ENCODE assay signal across 20 cellular contexts in genomic region chr5:38709678-38710306, GRCh38.
DNase-seq lines count a peak whose midpoint lies in the region; ATAC-seq, FAIRE-seq and TF ChIP-seq lines count a peak whose summit lies in the region.
"Had no signal": no experiment of that assay in that cellular context is flagged by ENCODE, and none has a peak within 500 bp of the region (broad histone marks: within the 10 kb centered on the region; RNA-seq: fewer than 3 reads in every experiment).

No MANE protein-coding gene starts in this region.

- no peaks in the 10 kb centered on the region for H3K9me2 ChIP-seq in hepatocyte (replicated peaks; ENCODE audit: insufficient read depth)

- H3K27me3 ChIP-seq in hepatocyte (peaks cover 29% of the 10 kb centered on the region), smooth muscle cell (ENCODE audit: low read depth) (no peaks in the 10 kb centered on the region)
- H3K27me3 ChIP-seq: BLaER1 had no signal

- TF ChIP-seq CTCF in hepatocyte (IDR thresholded peaks at IDR 0.05; ENCODE audit: poor library complexity): no peak
- TF ChIP-seq CTCF in smooth muscle cell (IDR thresholded peaks at IDR 0.05; ENCODE audit: borderline replicate concordance, insufficient read depth, poor library complexity, severe bottlenecking): no peak

- H2AFZ ChIP-seq in hepatocyte: no peak overlapping the region
- H2AFZ ChIP-seq in smooth muscle cell (ENCODE audit: low read depth): no peak overlapping the region
- H2AFZ ChIP-seq: PC-9 had no signal

- H3K4me3 ChIP-seq in hepatocyte (no peak overlapping the region), smooth muscle cell (no peak overlapping the region)
- H3K4me3 ChIP-seq: BLaER1, PC-9 had no signal

- 66% methylated on average over 2 of the region's 2 CpGs for WGBS in hepatocyte (ENCODE audit: low lambda C conversion rate, missing lambda C conversion rate)
- WGBS in smooth muscle cell (ENCODE audit: low lambda C conversion rate): 30% methylated on average over 2 of the region's 2 CpGs

- H3K4me2 ChIP-seq in hepatocyte (no peak overlapping the region), smooth muscle cell (peak overlapping the region; percentile 6)
- H3K4me2 ChIP-seq: BLaER1, KMS-11, PC-9 had no signal

- no peaks in the 10 kb centered on the region for H3K36me3 Mint-ChIP-seq in stimulated activated memory B cell treated with anti-CD40 and anti-IgM and Interleukin-4, amounts not matched to agents 10 μg/mL and 1 μg/mL and 100 μg/mL, for 72 hours
- no peaks in the 10 kb centered on the region for H3K36me3 Mint-ChIP-seq in activated T-cell treated with anti-CD3 and anti-CD28 coated beads, Interleukin-2, amount 50 U/mL, for 4 hours (ENCODE audit: insufficient read depth)

- no peaks in the 10 kb centered on the region for H3K79me2 ChIP-seq in hepatocyte
- H3K79me2 ChIP-seq in smooth muscle cell (ENCODE audit: low read depth): no peaks in the 10 kb centered on the region

- no peaks in the 10 kb centered on the region for H3K9me3 Mint-ChIP-seq in stimulated activated memory B cell treated with anti-CD40 and anti-IgM and Interleukin-4, amounts not matched to agents 10 μg/mL and 1 μg/mL and 100 μg/mL, for 72 hours
- no peaks in the 10 kb centered on the region for H3K9me3 Mint-ChIP-seq in activated T-cell treated with anti-CD3 and anti-CD28 coated beads, Interleukin-2, amount 50 U/mL, for 4 hours
- H3K9me3 Mint-ChIP-seq: CD4-positive, alpha-beta T cell; HFFc6 had no signal

- no peak overlapping the region for H3K9ac ChIP-seq in smooth muscle cell (ENCODE audit: low read depth)
- H3K9ac ChIP-seq: BLaER1, KMS-11 had no signal

- H3K27ac ChIP-seq in hepatocyte (peak overlapping the region; percentile 11), smooth muscle cell (ENCODE audit: low read depth) (peak overlapping the region; percentile 34)
- H3K27ac ChIP-seq: BLaER1, HL-60, KMS-11, PC-9, RWPE1 had no signal

- FAIRE-seq in HTR-8/SVneo (lab: Jason Lieb, UNC): peak; percentile 57
- FAIRE-seq in urothelium cell line (lab: Jason Lieb, UNC): no peak

- H3K36me3 ChIP-seq in hepatocyte (replicated peaks; ENCODE audit: insufficient read depth, low read depth): no peaks in the 10 kb centered on the region
- no peaks in the 10 kb centered on the region for H3K36me3 ChIP-seq in smooth muscle cell (ENCODE audit: low read depth)
- H3K36me3 ChIP-seq: BLaER1 had no signal

- DNase-seq in G401 (ENCODE audit: low spot score) (peak; percentile 18), HTR-8/SVneo (ENCODE audit: insufficient read length, low spot score) (no peak), hepatocyte (ENCODE audit: low spot score) (no peak), smooth muscle cell (lab: John Stamatoyannopoulos, UW; ENCODE audit: unreplicated experiment) (no peak), urothelium cell line (ENCODE audit: low spot score) (no peak)
- no peak for DNase-seq in activated T-cell treated with anti-CD3 and anti-CD28 coated beads, Interleukin-2, amount 50 U/mL, for 4 hours
- DNase-seq: CD4-positive, alpha-beta T cell; COR-L47; DMS79; H7; HFFc6; NCI-H1092 treated with DMSO at 0.1 percent for 48 hours; NCI-H1436 treated with DMSO at 0.1 percent for 48 hours; NCI-H1930; PC-9 had no signal

- H3K9me3 ChIP-seq in hepatocyte (ENCODE audit: low read depth) (no peaks in the 10 kb centered on the region), smooth muscle cell (replicated peaks; ENCODE audit: low read depth) (no peaks in the 10 kb centered on the region)
- H3K9me3 ChIP-seq: BLaER1 had no signal

- no peak overlapping the region for H3K4me3 Mint-ChIP-seq in stimulated activated memory B cell treated with anti-CD40 and anti-IgM and Interleukin-4, amounts not matched to agents 10 μg/mL and 1 μg/mL and 100 μg/mL, for 72 hours
- no peak overlapping the region for H3K4me3 Mint-ChIP-seq in activated T-cell treated with anti-CD3 and anti-CD28 coated beads, Interleukin-2, amount 50 U/mL, for 4 hours
- H3K4me3 Mint-ChIP-seq: CD4-positive, alpha-beta T cell; HFFc6 had no signal

- H3K27me3 Mint-ChIP-seq in stimulated activated memory B cell treated with anti-CD40 and anti-IgM and Interleukin-4, amounts not matched to agents 10 μg/mL and 1 μg/mL and 100 μg/mL, for 72 hours: no peaks in the 10 kb centered on the region
- H3K27me3 Mint-ChIP-seq in activated T-cell treated with anti-CD3 and anti-CD28 coated beads, Interleukin-2, amount 50 U/mL, for 4 hours (ENCODE audit: low read depth): no peaks in the 10 kb centered on the region

- in situ Hi-C loops in G401 (cut with HindIII; ENCODE audit: low sequenced_read_pairs): no loop called here

- H3F3A ChIP-seq in smooth muscle cell (ENCODE audit: low read depth): peaks cover 20% of the 10 kb centered on the region

- no peak overlapping the region for H3K27ac Mint-ChIP-seq in stimulated activated memory B cell treated with anti-CD40 and anti-IgM and Interleukin-4, amounts not matched to agents 10 μg/mL and 1 μg/mL and 100 μg/mL, for 72 hours
- H3K27ac Mint-ChIP-seq: CD4-positive, alpha-beta T cell; HFFc6 had no signal

- H3K4me1 Mint-ChIP-seq in stimulated activated memory B cell treated with anti-CD40 and anti-IgM and Interleukin-4, amounts not matched to agents 10 μg/mL and 1 μg/mL and 100 μg/mL, for 72 hours: no peaks in the 10 kb centered on the region
- no peaks in the 10 kb centered on the region for H3K4me1 Mint-ChIP-seq in activated T-cell treated with anti-CD3 and anti-CD28 coated beads, Interleukin-2, amount 50 U/mL, for 4 hours (ENCODE audit: low read depth)

- no peak for ATAC-seq in stimulated activated memory B cell treated with anti-CD40 and anti-IgM and Interleukin-4, amounts not matched to agents 10 μg/mL and 1 μg/mL and 100 μg/mL, for 72 hours
- no peak for ATAC-seq in activated T-cell treated with anti-CD3 and anti-CD28 coated beads, Interleukin-2, amount 50 U/mL, for 4 hours

- H3K4me1 ChIP-seq in hepatocyte (ENCODE audit: insufficient read depth) (peaks cover 10% of the 10 kb centered on the region), smooth muscle cell (ENCODE audit: low read depth) (no peaks in the 10 kb centered on the region)
- H3K4me1 ChIP-seq: BLaER1 had no signal

- H4K20me1 ChIP-seq in hepatocyte (ENCODE audit: insufficient read depth, poor library complexity, severe bottlenecking): no peaks in the 10 kb centered on the region
- H4K20me1 ChIP-seq in smooth muscle cell (ENCODE audit: low read depth): no peaks in the 10 kb centered on the region
- H4K20me1 ChIP-seq: BLaER1 had no signal
